ENCODE assay signal across 16 cellular contexts in the genomic region with DNA sequence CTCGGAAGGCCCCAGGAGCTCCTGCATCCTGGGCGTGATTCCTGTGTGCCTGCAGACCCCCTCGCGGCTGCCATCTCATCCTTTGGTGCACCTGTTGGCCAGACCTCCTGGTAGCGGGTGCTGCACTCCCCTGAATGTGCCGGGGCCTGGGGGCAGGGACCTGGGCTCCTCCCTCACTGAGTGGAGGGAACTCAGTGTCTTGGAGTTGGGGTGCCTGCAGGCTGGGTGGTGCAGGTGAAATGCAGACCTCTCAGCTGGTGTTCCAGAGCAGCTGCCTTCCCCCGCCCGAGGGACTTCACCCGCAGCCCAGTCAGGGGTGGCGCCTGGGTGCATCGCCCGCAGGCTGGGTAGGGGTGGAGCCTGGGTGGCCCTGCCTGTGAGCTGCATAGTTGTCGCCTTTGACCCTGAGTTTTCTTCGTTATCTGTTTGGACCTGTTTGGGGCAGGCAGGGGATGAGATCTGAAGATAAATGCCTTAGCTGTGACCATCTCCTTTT. TPM values are rescaled to one million over a fixed set of nuclear protein-coding genes. Genes with fewer than 3 reads are reported as not detected.
DNase-seq lines count a peak whose midpoint lies in the region; ATAC-seq and TF ChIP-seq lines count a peak whose summit lies in the region.
"Had no signal": no experiment of that assay in that cellular context is flagged by ENCODE, and none has a peak within 500 bp of the region (broad histone marks: within the 10 kb centered on the region; RNA-seq: fewer than 3 reads in every experiment).

No MANE protein-coding gene starts in this region.

- ATAC-seq in upper lobe of left lung (ENCODE audit: low FRiP score in 2 of 2) = peak; percentile 24 to 25
- ATAC-seq in HG03095 (IDR thresholded peaks at IDR 0.05; ENCODE audit: unreplicated experiment) = no peak
- ATAC-seq in HG03460 (IDR thresholded peaks at IDR 0.05; ENCODE audit: unreplicated experiment) = no peak
- ATAC-seq: natural killer cell treated with Interleukin-12 subunit alpha and Interleukin-12 subunit beta and Interleukin-15 and Interleukin-18, amount 100 ng/mL, for 72 hours had no signal

- H3K27ac Mint-ChIP-seq in MCF 10A (ENCODE audit: low read depth, unreplicated experiment) (no peak overlapping the region), chondrocyte (ENCODE audit: unreplicated experiment) (no peak overlapping the region)
- no peak overlapping the region for H3K27ac Mint-ChIP-seq in T-helper 2 cell treated with Interferon-gamma antibody and Interleukin-4, amounts not matched to agents 5 μg/mL and 100 μg/mL, for 36 hours
- H3K27ac Mint-ChIP-seq: activated naive CD4-positive, alpha-beta T cell treated with anti-CD3 and anti-CD28 coated beads for 36 hours; natural killer cell treated with Interleukin-12 subunit alpha and Interleukin-12 subunit beta and Interleukin-15 and Interleukin-18, amount 100 ng/mL, for 72 hours had no signal

- TF ChIP-seq EP300 in upper lobe of left lung (IDR thresholded peaks at IDR 0.05) = no peak

- no peak overlapping the region for H3K9ac ChIP-seq in muscle layer of colon (ENCODE audit: low read length)

- WGBS in upper lobe of left lung, 2 donors = 80 to 81% methylated on average over 6 of the region's 14 CpGs

- intact Hi-C loops in breast epithelium (cut with DNase I; ENCODE audit: low total_unique reads) = no loop called here
- intact Hi-C loops in MCF 10A (cut with micrococcal nuclease) = no loop called here

- H3K9me3 Mint-ChIP-seq in MCF 10A (ENCODE audit: unreplicated experiment) (no peaks in the 10 kb centered on the region), chondrocyte (ENCODE audit: low read depth) (peaks cover 7% of the 10 kb centered on the region)
- H3K9me3 Mint-ChIP-seq in T-helper 2 cell treated with Interferon-gamma antibody and Interleukin-4, amounts not matched to agents 5 μg/mL and 100 μg/mL, for 36 hours = peaks cover 7% of the 10 kb centered on the region
- H3K9me3 Mint-ChIP-seq: activated naive CD4-positive, alpha-beta T cell treated with anti-CD3 and anti-CD28 coated beads for 36 hours; natural killer cell treated with Interleukin-12 subunit alpha and Interleukin-12 subunit beta and Interleukin-15 and Interleukin-18, amount 100 ng/mL, for 72 hours had no signal

- H3K36me3 Mint-ChIP-seq in MCF 10A (ENCODE audit: insufficient read depth, unreplicated experiment) = peaks cover 18% of the 10 kb centered on the region
- peaks cover 9% of the 10 kb centered on the region for H3K36me3 Mint-ChIP-seq in chondrocyte (ENCODE audit: low read depth)
- peaks cover 6% of the 10 kb centered on the region for H3K36me3 Mint-ChIP-seq in T-helper 2 cell treated with Interferon-gamma antibody and Interleukin-4, amounts not matched to agents 5 μg/mL and 100 μg/mL, for 36 hours (ENCODE audit: low read depth)
- H3K36me3 Mint-ChIP-seq: natural killer cell treated with Interleukin-12 subunit alpha and Interleukin-12 subunit beta and Interleukin-15 and Interleukin-18, amount 100 ng/mL, for 72 hours had no signal

- H3K4me3 Mint-ChIP-seq in MCF 10A (ENCODE audit: unreplicated experiment) (no peak overlapping the region), chondrocyte (ENCODE audit: unreplicated experiment) (no peak overlapping the region)
- H3K4me3 Mint-ChIP-seq in T-helper 2 cell treated with Interferon-gamma antibody and Interleukin-4, amounts not matched to agents 5 μg/mL and 100 μg/mL, for 36 hours = no peak overlapping the region
- H3K4me3 Mint-ChIP-seq: activated naive CD4-positive, alpha-beta T cell treated with anti-CD3 and anti-CD28 coated beads for 36 hours; endodermal cell; natural killer cell treated with Interleukin-12 subunit alpha and Interleukin-12 subunit beta and Interleukin-15 and Interleukin-18, amount 100 ng/mL, for 72 hours had no signal

- H3K4me3 ChIP-seq in breast epithelium (no peak overlapping the region), muscle layer of colon (ENCODE audit: low read depth in 1 of 2, low read length in 2 of 2) (no peak overlapping the region), upper lobe of left lung (no peak overlapping the region)
- H3K4me3 ChIP-seq: SJCRH30 had no signal

- TF ChIP-seq CTCF in breast epithelium (IDR thresholded peaks at IDR 0.05) = no peak
- TF ChIP-seq CTCF in MCF 10A (IDR thresholded peaks at IDR 0.05; ENCODE audit: unreplicated experiment) = no peak
- TF ChIP-seq CTCF in chondrocyte (IDR thresholded peaks at IDR 0.05) = no peak
- TF ChIP-seq CTCF in upper lobe of left lung (IDR thresholded peaks at IDR 0.05) = no peak

- H3K36me3 ChIP-seq in breast epithelium (no peaks in the 10 kb centered on the region), muscle layer of colon (ENCODE audit: insufficient read depth, low read length) (no peaks in the 10 kb centered on the region), upper lobe of left lung (peaks cover 0 to 2% (median 0%) of the 10 kb centered on the region in 4 donors)

- no peak for TF ChIP-seq POLR2A in breast epithelium (IDR thresholded peaks at IDR 0.05)
- TF ChIP-seq POLR2A in upper lobe of left lung (IDR thresholded peaks at IDR 0.05) = no peak

- H3K9me3 ChIP-seq in breast epithelium = no peaks in the 10 kb centered on the region
- H3K9me3 ChIP-seq in muscle layer of colon (ENCODE audit: low read length) = no peaks in the 10 kb centered on the region
- no peaks in the 10 kb centered on the region for H3K9me3 ChIP-seq in upper lobe of left lung

- H3K27ac ChIP-seq in breast epithelium (peak overlapping the region; percentile 95 to 98), muscle layer of colon (ENCODE audit: low read depth, low read length) (peak overlapping the region; percentile 12), upper lobe of left lung (peak overlapping the region; percentile 72 to 82 (median 82))
- H3K27ac ChIP-seq: SJCRH30 had no signal

- CTCF ChIA-PET in MCF 10A (lab: Yijun Ruan, JAX) = interaction anchor here (2.2 kb wide), 1 partner anchor 40 kb away, joined by 7 read pairs; no protein-coding TSS in a partner anchor

- H3K4me1 ChIP-seq in breast epithelium = peaks cover 14 to 32% of the 10 kb centered on the region in 2 donors
- peaks cover 51% of the 10 kb centered on the region for H3K4me1 ChIP-seq in muscle layer of colon (ENCODE audit: insufficient read depth, low read length)
- H3K4me1 ChIP-seq in upper lobe of left lung = peaks cover 30 to 73% (median 45%) of the 10 kb centered on the region in 4 donors

- H3K27me3 ChIP-seq in breast epithelium = no peaks in the 10 kb centered on the region
- H3K27me3 ChIP-seq in muscle layer of colon (ENCODE audit: control insufficient read depth in 1 of 2, insufficient read depth in 2 of 2, low read length in 2 of 2) = no peaks in the 10 kb centered on the region
- H3K27me3 ChIP-seq in upper lobe of left lung = no peaks in the 10 kb centered on the region
- H3K27me3 ChIP-seq: SJCRH30 had no signal

- no peaks in the 10 kb centered on the region for H3K27me3 Mint-ChIP-seq in MCF 10A (ENCODE audit: insufficient read depth, unreplicated experiment)
- H3K27me3 Mint-ChIP-seq in chondrocyte (ENCODE audit: low read depth) = no peaks in the 10 kb centered on the region
- H3K27me3 Mint-ChIP-seq in T-helper 2 cell treated with Interferon-gamma antibody and Interleukin-4, amounts not matched to agents 5 μg/mL and 100 μg/mL, for 36 hours (ENCODE audit: low read depth) = no peaks in the 10 kb centered on the region

- POLR2A ChIA-PET in MCF 10A (lab: Yijun Ruan, JAX) = interaction anchor here (0.9 to 2.0 kb wide), 2 partner anchors 9 to 28 kb away, joined by 3 to 7 read pairs; no protein-coding TSS in a partner anchor

- BruUV-seq in MCF 10A (replicated peaks; lab: Mats Ljungman, UMichigan) = no TSS peak

- H3K4me1 Mint-ChIP-seq in MCF 10A (ENCODE audit: insufficient read depth, unreplicated experiment) = peaks cover 29% of the 10 kb centered on the region
- peaks cover 57% of the 10 kb centered on the region for H3K4me1 Mint-ChIP-seq in chondrocyte (ENCODE audit: low read depth)
- H3K4me1 Mint-ChIP-seq in T-helper 2 cell treated with Interferon-gamma antibody and Interleukin-4, amounts not matched to agents 5 μg/mL and 100 μg/mL, for 36 hours (ENCODE audit: low read depth) = peaks cover 21% of the 10 kb centered on the region

- DNase-seq in breast epithelium (ENCODE audit: low spot score in 2 of 2) = no peak
- no peak for DNase-seq in MCF 10A (ENCODE audit: unreplicated experiment)
- peak; percentile 72 for DNase-seq in chondrocyte (ENCODE audit: low spot score)
- peak; percentile 68 to 79 for DNase-seq in upper lobe of left lung
- DNase-seq in T-helper 2 cell treated with Interferon-gamma antibody and Interleukin-4, amounts not matched to agents 5 μg/mL and 100 μg/mL, for 36 hours (ENCODE audit: low spot score) = no peak
- DNase-seq: activated naive CD4-positive, alpha-beta T cell treated with anti-CD3 and anti-CD28 coated beads for 36 hours; endodermal cell; Kasumi-1; NCI-H1694 treated with DMSO at 0.1 percent for 48 hours; NK-92 treated with Interleukin-12 subunit alpha and Interleukin-12 subunit beta, amount 100 ng/mL, for 24 hours; SJCRH30; stimulated activated naive CD4-positive, alpha-beta T cell treated with Interleukin-2 at 50 U/mL for 16 hours had no signal

RNA-seq across cellular contexts. Expression of a gene that starts 31.4 kb away (rescaled TPM):
- 10 to 100 TPM; 23.6 to 48.8 (median 24.5) TPM for total RNA-seq in breast epithelium
- 31.6 and 32.8 TPM in 2 replicates for total RNA-seq in MCF 10A (2022)
- total RNA-seq in chondrocyte = 38.7 to 61.0 TPM (median 47.2 TPM) in 3 replicates
- total RNA-seq in upper lobe of left lung = 10 to 100 TPM; 51.5 to 79.4 (median 67.6) TPM

Comparison
In these comparisons a context has a peak if more than half of its experiments do, and no peak if none do; other contexts are left out.
1. DNase-seq: peak in chondrocyte (single experiment) and upper lobe of left lung (2 of 2); none in breast epithelium (0 of 2), MCF 10A (single experiment) and T-helper 2 cell treated with Interferon-gamma antibody and Interleukin-4, amounts not matched to agents 5 μg/mL and 100 μg/mL, for 36 hours (single experiment).
2. H3K27ac ChIP-seq: peak in every context shown above with its lines; median percentile 96 in breast epithelium; 82 in upper lobe of left lung; 12 in muscle layer of colon.
3. ATAC-seq: peak in upper lobe of left lung (2 of 2); none in HG03095 (single experiment) and HG03460 (single experiment).